Comparison of ENCODE assay signal across 8 cellular contexts in genomic region chr15:68821190-68821897, GRCh38. TPM values are rescaled to one million over a fixed set of nuclear protein-coding genes. Genes with fewer than 3 reads are reported as not detected.
DNase-seq lines count a peak whose midpoint lies in the region; ATAC-seq and TF ChIP-seq lines count a peak whose summit lies in the region.

No MANE protein-coding gene starts in this region.

- H3K27ac ChIP-seq in right cardiac atrium (ENCODE audit: low read length) = peak overlapping the region; percentile 68
- peak overlapping the region; percentile 97 for H3K27ac ChIP-seq in skeletal muscle tissue (ENCODE audit: low read depth, low read length)

- H3K36me3 ChIP-seq in BE2C (no peaks in the 10 kb centered on the region; the same call in 1 of the 2 replicates), skeletal muscle tissue (ENCODE audit: control insufficient read depth in 3 of 3, insufficient read depth in 3 of 3, low read length in 3 of 3) (no peaks in the 10 kb centered on the region)

- CTCF ChIA-PET in activated naive CD4-positive, alpha-beta T cell treated with anti-CD3 and anti-CD28 coated beads, Interleukin-2, amount 10 ng/mL, durations not matched to agents 7 days and 5 days (lab: Charles Lee) = no interaction called here

- H3K4me3 ChIP-seq in BE2C (ENCODE audit: low read depth, low read length) (peak overlapping the region; percentile 97), right cardiac atrium (ENCODE audit: low read length) (peak overlapping the region; percentile 98), skeletal muscle tissue (ENCODE audit: low read length in 3 of 3) (peak overlapping the region; percentile 80 to 95 (median 95))

- intact Hi-C loops in right cardiac atrium (cut with DNase I) = loop anchor here in 1 of 4 donors (10.0 kb wide), 1 partner anchor 87 kb away; no protein-coding TSS in a partner anchor

- peak overlapping the region; percentile 94 for H3K27ac Mint-ChIP-seq in activated naive CD4-positive, alpha-beta T cell treated with anti-CD3 and anti-CD28 coated beads, Interleukin-2, amount 10 ng/mL, durations not matched to agents 7 days and 5 days

- H3K9me3 ChIP-seq in BE2C (no peaks in the 10 kb centered on the region), right cardiac atrium (ENCODE audit: control insufficient read depth, low read length) (no peaks in the 10 kb centered on the region), skeletal muscle tissue (ENCODE audit: control insufficient read depth in 3 of 3, low read length in 3 of 3) (no peaks in the 10 kb centered on the region)

- H3K36me3 Mint-ChIP-seq in activated naive CD4-positive, alpha-beta T cell treated with anti-CD3 and anti-CD28 coated beads, Interleukin-2, amount 10 ng/mL, durations not matched to agents 7 days and 5 days = peaks cover 20% of the 10 kb centered on the region

- H3K4me3 Mint-ChIP-seq in activated naive CD4-positive, alpha-beta T cell treated with anti-CD3 and anti-CD28 coated beads, Interleukin-2, amount 10 ng/mL, durations not matched to agents 7 days and 5 days = peak overlapping the region; percentile 90

- under 1% methylated on average over 60 of the region's 63 CpGs for WGBS in right cardiac atrium

- H3K4me1 ChIP-seq in BE2C (peaks cover 11% of the 10 kb centered on the region; the same call in 1 of the 2 replicates), right cardiac atrium (ENCODE audit: control insufficient read depth, insufficient read depth, low read length) (peaks cover 3% of the 10 kb centered on the region), skeletal muscle tissue (ENCODE audit: control insufficient read depth in 3 of 3, insufficient read depth in 3 of 3, low read length in 3 of 3) (peaks cover 11 to 14% (median 14%) of the 10 kb centered on the region in 3 donors)

- peaks cover 4% of the 10 kb centered on the region for H3K27me3 Mint-ChIP-seq in activated naive CD4-positive, alpha-beta T cell treated with anti-CD3 and anti-CD28 coated beads, Interleukin-2, amount 10 ng/mL, durations not matched to agents 7 days and 5 days

- no peaks in the 10 kb centered on the region for H3K27me3 ChIP-seq in BE2C
- no peaks in the 10 kb centered on the region for H3K27me3 ChIP-seq in right cardiac atrium (ENCODE audit: control insufficient read depth, insufficient read depth)
- H3K27me3 ChIP-seq in skeletal muscle tissue (ENCODE audit: control insufficient read depth in 3 of 3, insufficient read depth in 3 of 3, low read length in 3 of 3) = no peaks in the 10 kb centered on the region

- peaks cover 29% of the 10 kb centered on the region for H3K4me1 Mint-ChIP-seq in activated naive CD4-positive, alpha-beta T cell treated with anti-CD3 and anti-CD28 coated beads, Interleukin-2, amount 10 ng/mL, durations not matched to agents 7 days and 5 days

- ATAC-seq in GM19395 (IDR thresholded peaks at IDR 0.05; ENCODE audit: unreplicated experiment) (peak; percentile 2), HG03521 (IDR thresholded peaks at IDR 0.05; ENCODE audit: unreplicated experiment) (peak; percentile 6), right cardiac atrium (peak in 1 of 2 donors; percentile 3)

- DNase-seq in BE2C = no peak
- no peak for DNase-seq in activated naive CD4-positive, alpha-beta T cell treated with anti-CD3 and anti-CD28 coated beads, Interleukin-2, amount 10 ng/mL, durations not matched to agents 7 days and 5 days
- DNase-seq in right cardiac atrium = peak in 1 of 3 donors; percentile 77
- DNase-seq in COLO668 (lab: John Stamatoyannopoulos, UW; ENCODE audit: unreplicated experiment) = no peak
- no peak for DNase-seq in DMS153 treated with DMSO at 0.1 percent for 48 hours (lab: John Stamatoyannopoulos, UW; ENCODE audit: unreplicated experiment)

- TF ChIP-seq CTCF in BE2C (IDR thresholded peaks at IDR 0.05; ENCODE audit: low read depth, low read length) = no peak

- H3K9ac ChIP-seq in skeletal muscle tissue (ENCODE audit: low read depth in 1 of 3, low read length in 3 of 3) = peak overlapping the region; percentile 48 to 82 (median 79)

- H3K9me3 Mint-ChIP-seq in activated naive CD4-positive, alpha-beta T cell treated with anti-CD3 and anti-CD28 coated beads, Interleukin-2, amount 10 ng/mL, durations not matched to agents 7 days and 5 days = no peaks in the 10 kb centered on the region

RNA-seq across cellular contexts. Expression of gene ANP32A, which starts 0.6 kb away (rescaled TPM):
- polyA plus RNA-seq in BE2C (2012; ENCODE audit: insufficient read depth, insufficient read length, low read depth) = 347 TPM
- total RNA-seq in right cardiac atrium = 100 to 1,000 TPM; 104 to 145 (median 122) TPM
- polyA plus RNA-seq in right cardiac atrium = 103 TPM
- total RNA-seq in skeletal muscle tissue = 65.2 TPM
